Comparison of ENCODE assay signal across 25 cellular contexts in genomic region chr12:104953323-104953722, GRCh38. TPM values are rescaled to one million over a fixed set of nuclear protein-coding genes. Genes with fewer than 3 reads are reported as not detected.
A peak's percentile ranks its signal among the peaks of the same experiment; 100 is the strongest.
DNase-seq lines count a peak whose midpoint lies in the region; ATAC-seq and TF ChIP-seq lines count a peak whose summit lies in the region.
"Had no signal": no experiment of that assay in that cellular context is flagged by ENCODE, and none has a peak within 500 bp of the region (broad histone marks: within the 10 kb centered on the region; RNA-seq: fewer than 3 reads in every experiment).

No MANE protein-coding gene starts in this region.

- H3K4me3 ChIP-seq in Caco-2 (ENCODE audit: low read depth, low read length) = no peak overlapping the region
- no peak overlapping the region for H3K4me3 ChIP-seq in PC-3 (ENCODE audit: low read length)
- no peak overlapping the region for H3K4me3 ChIP-seq in trophoblast cell (ENCODE audit: low read depth, low read length)
- H3K4me3 ChIP-seq in SK-N-SH (ENCODE audit: low read depth in 2 of 2, low read length in 1 of 2) = no peak overlapping the region
- H3K4me3 ChIP-seq: gastrocnemius medialis, lung, uterus had no signal

- no peak overlapping the region for H3K4ac ChIP-seq in trophoblast cell (ENCODE audit: low read depth, low read length)

- no peak overlapping the region for H2BK120ac ChIP-seq in trophoblast cell (ENCODE audit: insufficient read depth, low read length, poor library complexity)

- H3K36me3 Mint-ChIP-seq in Caco-2 (ENCODE audit: insufficient read depth, unreplicated experiment) = peaks cover 2% of the 10 kb centered on the region
- H3K36me3 Mint-ChIP-seq: natural killer cell treated with Interleukin-12 subunit alpha and Interleukin-12 subunit beta and Interleukin-15 and Interleukin-18, amount 100 ng/mL, for 72 hours had no signal

- peak overlapping the region; percentile 29 for H3K27ac Mint-ChIP-seq in Caco-2 (ENCODE audit: unreplicated experiment)
- H3K27ac Mint-ChIP-seq: natural killer cell treated with Interleukin-12 subunit alpha and Interleukin-12 subunit beta and Interleukin-15 and Interleukin-18, amount 100 ng/mL, for 72 hours had no signal

- H3K9ac ChIP-seq in PC-3 (ENCODE audit: low read length) (no peak overlapping the region), trophoblast cell (ENCODE audit: low read length) (no peak overlapping the region), SK-N-SH (no peak overlapping the region)

- TF ChIP-seq CTCF in Caco-2 (IDR thresholded peaks at IDR 0.05; ENCODE audit: insufficient read depth in 1 of 2, low read depth in 1 of 2, low read length in 1 of 2, severe bottlenecking in 1 of 2, unreplicated experiment in 1 of 2) (no peak), PC-3 (conservative IDR thresholded peaks at IDR 0.05; ENCODE audit: low read depth, low read length) (no peak), SK-N-SH (IDR thresholded peaks at IDR 0.05) (no peak)

- no peak overlapping the region for H2AK5ac ChIP-seq in trophoblast cell (ENCODE audit: low read length)

- H4K12ac ChIP-seq in trophoblast cell (ENCODE audit: low read depth, low read length) = no peak overlapping the region

- no peak overlapping the region for H3K14ac ChIP-seq in trophoblast cell (ENCODE audit: low read length)

- DNase-seq in Caco-2 = peak; percentile 37 to 59
- peak; percentile 19 for DNase-seq in PC-3
- DNase-seq in kidney glomerular epithelial cell (lab: John Stamatoyannopoulos, UW) = peak; percentile 55
- peak; percentile 76 to 82 for DNase-seq in trophoblast cell
- no peak for DNase-seq in SK-N-SH
- no peak for DNase-seq in NCI-H187 (lab: John Stamatoyannopoulos, UW)
- DNase-seq in SK-N-DZ (ENCODE audit: low spot score) = no peak
- DNase-seq: activated CD4-positive, alpha-beta T cell treated with anti-CD3 and anti-CD28 coated beads for 48 hours; activated CD8-positive, alpha-beta memory T cell treated with anti-CD3 and anti-CD28 coated beads, Interleukin-2, amount 50 U/mL, for 48 hours; anterior cingulate cortex; COR-L47; gastrocnemius medialis; GDM1; NCI-H1092 treated with DMSO at 0.1 percent for 48 hours; NCI-H2107; NCI-H69; RPMI8226; stimulated activated CD4-positive, alpha-beta T cell treated with anti-CD3 and anti-CD28 coated beads, Interleukin-15, amount 100 ng/mL, for 24 hours; stimulated activated naive CD4-positive, alpha-beta T cell treated with Interleukin-2 at 50 U/mL for 16 hours; uterus had no signal

- H3K18ac ChIP-seq in trophoblast cell (ENCODE audit: low read length) = no peak overlapping the region

- H3K27ac ChIP-seq in PC-3 (ENCODE audit: low read length) = 0 out of 2 replicates have a peak overlapping the region, but pooled peaks have one; percentile 4
- no peak overlapping the region for H3K27ac ChIP-seq in trophoblast cell (ENCODE audit: low read depth, low read length)
- H3K27ac ChIP-seq in SK-N-SH (ENCODE audit: low read depth in 2 of 2, low read length in 1 of 2) = no peak overlapping the region
- H3K27ac ChIP-seq: gastrocnemius medialis, HL-60, uterus had no signal

- no peak overlapping the region for H3K23ac ChIP-seq in trophoblast cell (ENCODE audit: low read length)

- H3K4me2 ChIP-seq in PC-3 (ENCODE audit: low read length) = peak overlapping the region; percentile 54
- no peak overlapping the region for H3K4me2 ChIP-seq in trophoblast cell (ENCODE audit: low read length)
- no peak overlapping the region for H3K4me2 ChIP-seq in SK-N-SH

- BruUV-seq in Caco-2 (replicated peaks; lab: Mats Ljungman, UMichigan) (no TSS peak), PC-3 (replicated peaks; lab: Mats Ljungman, UMichigan) (no TSS peak)

- H3K4me1 ChIP-seq in Caco-2 (peaks cover 39% of the 10 kb centered on the region), PC-3 (ENCODE audit: insufficient read depth, low read length) (peaks cover 38% of the 10 kb centered on the region), trophoblast cell (ENCODE audit: control insufficient read depth in 1 of 2, insufficient read depth in 2 of 2, low read length in 2 of 2) (no peaks in the 10 kb centered on the region), SK-N-SH (ENCODE audit: control insufficient read depth in 1 of 2, insufficient read depth in 2 of 2, low read depth in 1 of 2, low read length in 1 of 2) (peaks cover 0 to 3% of the 10 kb centered on the region in 2 experiments; a peak in 2 of 4 replicates)

- no peak overlapping the region for H4K8ac ChIP-seq in trophoblast cell (ENCODE audit: low read depth, low read length)

- H3K27me3 ChIP-seq in Caco-2 (replicated peaks; ENCODE audit: control insufficient read depth, insufficient read depth, low read length) (no peaks in the 10 kb centered on the region), PC-3 (ENCODE audit: low read length) (no peaks in the 10 kb centered on the region), trophoblast cell (ENCODE audit: insufficient read depth, low read length) (peaks cover 2% of the 10 kb centered on the region), SK-N-SH (ENCODE audit: insufficient read depth) (no peaks in the 10 kb centered on the region)
- H3K27me3 ChIP-seq: uterus had no signal

- H2AFZ ChIP-seq in PC-3 (ENCODE audit: low read length) (no peak overlapping the region), trophoblast cell (ENCODE audit: insufficient read depth, low read length, poor library complexity) (no peak overlapping the region), SK-N-SH (ENCODE audit: low read depth) (no peak overlapping the region)

- no peak overlapping the region for H4K91ac ChIP-seq in trophoblast cell (ENCODE audit: low read depth, low read length)

- CTCF ChIA-PET in Caco-2 (lab: Charles Lee) (no interaction called here), PC-3 (lab: Charles Lee) (no interaction called here), SK-N-SH (lab: Yijun Ruan, JAX) (interaction anchor here (1.2 kb wide), 1 partner anchor 12 kb away, joined by 3 read pairs; no protein-coding TSS in a partner anchor)

- H3K79me2 ChIP-seq in PC-3 (ENCODE audit: low read length) = peaks cover 3% of the 10 kb centered on the region; the same call in 1 of the 2 replicates
- H3K79me2 ChIP-seq in trophoblast cell (ENCODE audit: control insufficient read depth, insufficient read depth, low read length, poor library complexity) = peaks cover under 1% of the 10 kb centered on the region
- peaks cover 5% of the 10 kb centered on the region; the same call in 1 of the 2 replicates for H3K79me2 ChIP-seq in SK-N-SH (ENCODE audit: insufficient read depth)

- no peak overlapping the region for H2BK5ac ChIP-seq in trophoblast cell (ENCODE audit: low read depth, low read length, poor library complexity)

- H3K9me3 ChIP-seq in Caco-2 = no peaks in the 10 kb centered on the region
- no peaks in the 10 kb centered on the region for H3K9me3 ChIP-seq in PC-3 (ENCODE audit: low read length)
- H3K9me3 ChIP-seq in trophoblast cell (ENCODE audit: insufficient read depth, low read depth, low read length) = no peaks in the 10 kb centered on the region
- H3K9me3 ChIP-seq in SK-N-SH = no peaks in the 10 kb centered on the region
- H3K9me3 ChIP-seq: gastrocnemius medialis, uterus had no signal

- WGBS in trophoblast cell (ENCODE audit: extremely low coverage, insufficient coverage, insufficient read length) = no CpG with 5 or more reads among the region's 2 CpGs
- WGBS in SK-N-SH (ENCODE audit: low lambda C conversion rate) = 77% methylated on average over 2 of the region's 2 CpGs

- TF ChIP-seq RAD21 in SK-N-SH (IDR thresholded peaks at IDR 0.05; ENCODE audit: low read length) = no peak

- H3K9me2 ChIP-seq in PC-3 (replicated peaks; ENCODE audit: low read length) (no peaks in the 10 kb centered on the region), SK-N-SH (no peaks in the 10 kb centered on the region)

- no peaks in the 10 kb centered on the region for H3K27me3 Mint-ChIP-seq in Caco-2 (ENCODE audit: insufficient read depth, unreplicated experiment)

- no peaks in the 10 kb centered on the region for H3K9me3 Mint-ChIP-seq in Caco-2 (ENCODE audit: unreplicated experiment)
- H3K9me3 Mint-ChIP-seq: natural killer cell treated with Interleukin-12 subunit alpha and Interleukin-12 subunit beta and Interleukin-15 and Interleukin-18, amount 100 ng/mL, for 72 hours had no signal

- H3K4me1 Mint-ChIP-seq in Caco-2 (ENCODE audit: low read depth, unreplicated experiment) = peaks cover 29% of the 10 kb centered on the region

- ATAC-seq in PC-3 = no peak
- ATAC-seq in HG03571 (IDR thresholded peaks at IDR 0.05; ENCODE audit: unreplicated experiment) = no peak
- ATAC-seq: gastrocnemius medialis; GM12878; natural killer cell treated with Interleukin-12 subunit alpha and Interleukin-12 subunit beta and Interleukin-15 and Interleukin-18, amount 100 ng/mL, for 72 hours had no signal

- peaks cover 3% of the 10 kb centered on the region for H3K79me1 ChIP-seq in trophoblast cell (ENCODE audit: low read length)

- no peaks in the 10 kb centered on the region for H3K36me3 ChIP-seq in Caco-2 (ENCODE audit: control insufficient read depth, insufficient read depth, low read length)
- H3K36me3 ChIP-seq in PC-3 (ENCODE audit: low read depth, low read length) = no peaks in the 10 kb centered on the region
- no peaks in the 10 kb centered on the region for H3K36me3 ChIP-seq in trophoblast cell (ENCODE audit: control insufficient read depth in 1 of 2, insufficient read depth in 2 of 2, low read length in 2 of 2)
- H3K36me3 ChIP-seq in SK-N-SH (replicated peaks in 1 of 2; ENCODE audit: control insufficient read depth in 1 of 2, insufficient read depth in 2 of 2, low read length in 1 of 2) = no peaks in the 10 kb centered on the region
- H3K36me3 ChIP-seq: gastrocnemius medialis, uterus had no signal

- POLR2A ChIA-PET in Caco-2 (lab: Charles Lee) = no interaction called here
- POLR2A ChIA-PET in PC-3 (lab: Charles Lee; ENCODE audit: unreplicated experiment) = interaction anchor here (0.6 kb wide), 1 partner anchor 448 kb away, joined by 3 read pairs; no protein-coding TSS in a partner anchor
- POLR2A ChIA-PET in SK-N-SH (lab: Yijun Ruan, JAX) = no interaction called here

- intact Hi-C loops in Caco-2 (cut with micrococcal nuclease; ENCODE audit: unreplicated experiment) (loop anchor here (5.0 to 10.0 kb wide), 3 partner anchors 56 to 279 kb away; no protein-coding TSS in a partner anchor), PC-3 (cut with micrococcal nuclease) (loop anchor here (5.0 kb wide), 1 partner anchor 56 kb away; no protein-coding TSS in a partner anchor)

- no peaks in the 10 kb centered on the region for H3F3A ChIP-seq in PC-3 (ENCODE audit: low read length, unreplicated experiment)
- peaks cover 9% of the 10 kb centered on the region for H3F3A ChIP-seq in SK-N-SH (replicated peaks; ENCODE audit: insufficient read depth)

- peak overlapping the region; percentile 44 for H3K4me3 Mint-ChIP-seq in Caco-2 (ENCODE audit: unreplicated experiment)
- H3K4me3 Mint-ChIP-seq: natural killer cell treated with Interleukin-12 subunit alpha and Interleukin-12 subunit beta and Interleukin-15 and Interleukin-18, amount 100 ng/mL, for 72 hours had no signal

- H2BK12ac ChIP-seq in trophoblast cell (ENCODE audit: low read length) = no peak overlapping the region

- no peak for TF ChIP-seq EP300 in SK-N-SH (IDR thresholded peaks at IDR 0.05; ENCODE audit: borderline replicate concordance in 1 of 2, low read depth in 1 of 2, low read length in 1 of 2)

- H4K20me1 ChIP-seq in PC-3 (ENCODE audit: low read length) (no peaks in the 10 kb centered on the region), SK-N-SH (ENCODE audit: insufficient read depth) (no peaks in the 10 kb centered on the region)

RNA-seq across cellular contexts. Expression of gene SLC41A2, which starts 4.8 kb away (rescaled TPM):
- total RNA-seq in Caco-2 (2022) (21.6 and 24.9 TPM in 2 replicates), PC-3 (2014; rRNA removed) (16.3 and 20.4 TPM in 2 replicates)
- polyA plus RNA-seq in trophoblast cell (2013) = 7.4 and 8.6 TPM in 2 replicates
- 1.7 and 3.1 TPM in 2 replicates for polyA plus RNA-seq in SK-N-SH (2012; rRNA removed)
- polyA plus RNA-seq in SK-N-SH (2012; cell fraction: cytosol; rRNA removed) = 3.0 and 4.2 TPM in 2 replicates
- polyA plus RNA-seq in SK-N-SH (2012; cell fraction: nucleus; rRNA removed) = 1.4 and 2.2 TPM in 2 replicates
- polyA plus RNA-seq in SK-N-DZ (2014; cell fraction: cytosol; rRNA removed) = 0.92 and 3.2 TPM in 2 replicates
- 1.2 and 2.0 TPM in 2 replicates for polyA plus RNA-seq in SK-N-DZ (2014; cell fraction: nucleus; rRNA removed)

RNA-seq across cellular contexts. Expression of gene NOPCHAP1, which starts 32.8 kb away (rescaled TPM):
- total RNA-seq in Caco-2 (2022) (23.0 TPM in 2 replicates), PC-3 (2014; rRNA removed) (21.8 and 37.8 TPM in 2 replicates)
- 25.3 and 26.0 TPM in 2 replicates for polyA plus RNA-seq in trophoblast cell (2013)
- 10.8 and 17.3 TPM in 2 replicates for polyA plus RNA-seq in SK-N-SH (2012; rRNA removed)
- 13.0 and 15.7 TPM in 2 replicates for polyA plus RNA-seq in SK-N-SH (2012; cell fraction: cytosol; rRNA removed)
- polyA plus RNA-seq in SK-N-SH (2012; cell fraction: nucleus; rRNA removed) = 6.4 and 9.9 TPM in 2 replicates
- polyA plus RNA-seq in SK-N-DZ (2014; cell fraction: cytosol; rRNA removed) = 5.9 and 11.6 TPM in 2 replicates
- 5.2 and 9.0 TPM in 2 replicates for polyA plus RNA-seq in SK-N-DZ (2014; cell fraction: nucleus; rRNA removed)

Comparison
In these comparisons a context has a peak if more than half of its experiments do, and no peak if none do; other contexts are left out.
1. DNase-seq: peak in Caco-2 (2 of 2), PC-3 (single experiment), kidney glomerular epithelial cell (single experiment) and trophoblast cell (2 of 2); none in SK-N-SH (single experiment), NCI-H187 (0 of 2) and SK-N-DZ (single experiment).